25 cellular contexts compared by ENCODE assay signal in genomic region chr21:34557261-34557660, GRCh38.
DNase-seq lines count a peak whose midpoint lies in the region; ATAC-seq and TF ChIP-seq lines count a peak whose summit lies in the region.
"Had no signal": no experiment of that assay in that cellular context is flagged by ENCODE, and none has a peak within 500 bp of the region (broad histone marks: within the 10 kb centered on the region; RNA-seq: fewer than 3 reads in every experiment).

No MANE protein-coding gene starts in this region.

- no peak overlapping the region for H3K4me3 ChIP-seq in GM12865 (ENCODE audit: low read depth, low read length)
- H3K4me3 ChIP-seq: GM23338 had no signal

- H3K9me3 Mint-ChIP-seq in stimulated activated effector memory CD8-positive, alpha-beta T cell treated with anti-CD3 and anti-CD28 coated beads, Interleukin-12 subunit alpha, Interleukin-12 subunit beta, amount 100 ng/mL, for 72 hours, result peaks cover 6% of the 10 kb centered on the region

- peak overlapping the region; percentile 84 for H3K27ac ChIP-seq in epithelial cell of prostate

- H3K4me1 Mint-ChIP-seq in stimulated activated effector memory CD8-positive, alpha-beta T cell treated with anti-CD3 and anti-CD28 coated beads, Interleukin-12 subunit alpha, Interleukin-12 subunit beta, amount 100 ng/mL, for 72 hours, result no peaks in the 10 kb centered on the region

- no peaks in the 10 kb centered on the region for H3K36me3 Mint-ChIP-seq in stimulated activated effector memory CD8-positive, alpha-beta T cell treated with anti-CD3 and anti-CD28 coated beads, Interleukin-12 subunit alpha, Interleukin-12 subunit beta, amount 100 ng/mL, for 72 hours

- TF ChIP-seq CTCF in GM12865 (IDR thresholded peaks at IDR 0.05; ENCODE audit: insufficient read depth, low read depth, low read length, missing control alignments), result no peak

- DNase-seq in activated CD4-positive, alpha-beta T cell treated with anti-CD3 and anti-CD28 coated beads for 48 hours, result peak; percentile 20
- DNase-seq in activated CD4-positive, alpha-beta T cell treated with anti-CD3 and anti-CD28 coated beads for 1 hour, result no peak
- peak; percentile 20 for DNase-seq in GM12865 (ENCODE audit: low read depth)
- no peak for DNase-seq in epithelial cell of prostate (ENCODE audit: low read depth, low spot score)
- DNase-seq in stimulated activated effector memory CD8-positive, alpha-beta T cell treated with anti-CD3 and anti-CD28 coated beads, Interleukin-12 subunit alpha, Interleukin-12 subunit beta, amount 100 ng/mL, for 72 hours (ENCODE audit: low spot score in 2 of 2), result no peak
- no peak for DNase-seq in GM19238 (ENCODE audit: insufficient read length, low spot score)
- no peak for DNase-seq in stimulated activated naive CD4-positive, alpha-beta T cell (lab: John Stamatoyannopoulos, UW)
- DNase-seq: 8988T, ACHN, BE2C, Calu3, DMS79 treated with DMSO at 0.1 percent for 48 hours, GF-D8, H9, KBM-7, MV-4-11, NCI-H1105, NCI-H1436 treated with DMSO at 0.1 percent for 48 hours, NCI-H1930, NCI-H2107, NCI-H524, NCI-H748 treated with DMSO at 0.1 percent for 48 hours, PC-3 had no signal

- no peak overlapping the region for H3K4me3 Mint-ChIP-seq in stimulated activated effector memory CD8-positive, alpha-beta T cell treated with anti-CD3 and anti-CD28 coated beads, Interleukin-12 subunit alpha, Interleukin-12 subunit beta, amount 100 ng/mL, for 72 hours
- H3K4me3 Mint-ChIP-seq: CD14-positive monocyte, GM23338, H9 had no signal

- peak; percentile 21 for ATAC-seq in stimulated activated effector memory CD8-positive, alpha-beta T cell treated with anti-CD3 and anti-CD28 coated beads, Interleukin-12 subunit alpha, Interleukin-12 subunit beta, amount 100 ng/mL, for 72 hours
- ATAC-seq: GM23338, PC-3 had no signal

- no peak overlapping the region for H3K27ac Mint-ChIP-seq in stimulated activated effector memory CD8-positive, alpha-beta T cell treated with anti-CD3 and anti-CD28 coated beads, Interleukin-12 subunit alpha, Interleukin-12 subunit beta, amount 100 ng/mL, for 72 hours
- H3K27ac Mint-ChIP-seq: CD14-positive monocyte, GM23338 had no signal

Comparison
In these comparisons a context has a peak if more than half of its experiments do, and no peak if none do; other contexts are left out.
1. DNase-seq: peak in activated CD4-positive, alpha-beta T cell treated with anti-CD3 and anti-CD28 coated beads for 48 hours (single experiment) and GM12865 (single experiment); none in activated CD4-positive, alpha-beta T cell treated with anti-CD3 and anti-CD28 coated beads for 1 hour (single experiment), epithelial cell of prostate (single experiment), stimulated activated effector memory CD8-positive, alpha-beta T cell treated with anti-CD3 and anti-CD28 coated beads, Interleukin-12 subunit alpha, Interleukin-12 subunit beta, amount 100 ng/mL, for 72 hours (0 of 2), GM19238 (single experiment) and stimulated activated naive CD4-positive, alpha-beta T cell (0 of 6).